ENCODE assay signal across 9 cellular contexts in genomic region chr5:159459951-159460538, GRCh38.
A peak's percentile ranks its signal among the peaks of the same experiment; 100 is the strongest.
DNase-seq lines count a peak whose midpoint lies in the region; ATAC-seq and TF ChIP-seq lines count a peak whose summit lies in the region.
"Had no signal": no experiment of that assay in that cellular context is flagged by ENCODE, and none has a peak within 500 bp of the region (broad histone marks: within the 10 kb centered on the region; RNA-seq: fewer than 3 reads in every experiment).

No MANE protein-coding gene starts in this region.

- DNase-seq in AG09319 (ENCODE audit: extremely low read depth, low read depth) (peak; percentile 36), NB4 (ENCODE audit: low read depth) (peak; percentile 85), choroid plexus epithelial cell (ENCODE audit: low read depth) (peak; percentile 71)
- no peak for DNase-seq in central memory CD4-positive, alpha-beta T cell
- DNase-seq in NK-92 treated with Interleukin-12 subunit alpha and Interleukin-12 subunit beta, amount 100 ng/mL, for 24 hours (lab: John Stamatoyannopoulos, UW): no peak
- DNase-seq in stimulated activated naive CD4-positive, alpha-beta T cell (lab: John Stamatoyannopoulos, UW): no peak
- no peak for DNase-seq in stimulated activated CD4-positive, alpha-beta T cell treated with anti-CD3 and anti-CD28 coated beads, Interleukin-4, amount 100 ng/mL, for 1 hour
- DNase-seq: RPMI8226 had no signal

- TF ChIP-seq CTCF in AG09319 (IDR thresholded peaks at IDR 0.05; ENCODE audit: low read depth, low read length) (no peak), NB4 (IDR thresholded peaks at IDR 0.05; ENCODE audit: low read depth, low read length) (no peak), choroid plexus epithelial cell (conservative IDR thresholded peaks at IDR 0.05; ENCODE audit: low read depth, low read length) (no peak)

- peak; percentile 17 for ATAC-seq in GM18502 (IDR thresholded peaks at IDR 0.05; ENCODE audit: poor library complexity, unreplicated experiment)

- H3K4me3 ChIP-seq in NB4 (ENCODE audit: low read depth, low read length): no peak overlapping the region
- no peak overlapping the region for H3K4me3 ChIP-seq in choroid plexus epithelial cell (ENCODE audit: low read depth, low read length)

- no peak for TF ChIP-seq POLR2A in NB4 (IDR thresholded peaks at IDR 0.05; ENCODE audit: extremely low read depth, insufficient read length)

Comparison
In these comparisons a context has a peak if more than half of its experiments do, and no peak if none do; other contexts are left out.
1. DNase-seq: peak in AG09319 (single experiment), NB4 (single experiment) and choroid plexus epithelial cell (single experiment); none in central memory CD4-positive, alpha-beta T cell (single experiment), NK-92 treated with Interleukin-12 subunit alpha and Interleukin-12 subunit beta, amount 100 ng/mL, for 24 hours (single experiment), stimulated activated naive CD4-positive, alpha-beta T cell (0 of 6) and stimulated activated CD4-positive, alpha-beta T cell treated with anti-CD3 and anti-CD28 coated beads, Interleukin-4, amount 100 ng/mL, for 1 hour (single experiment).